Comparison of ENCODE assay signal across 18 cellular contexts in the genomic region with DNA sequence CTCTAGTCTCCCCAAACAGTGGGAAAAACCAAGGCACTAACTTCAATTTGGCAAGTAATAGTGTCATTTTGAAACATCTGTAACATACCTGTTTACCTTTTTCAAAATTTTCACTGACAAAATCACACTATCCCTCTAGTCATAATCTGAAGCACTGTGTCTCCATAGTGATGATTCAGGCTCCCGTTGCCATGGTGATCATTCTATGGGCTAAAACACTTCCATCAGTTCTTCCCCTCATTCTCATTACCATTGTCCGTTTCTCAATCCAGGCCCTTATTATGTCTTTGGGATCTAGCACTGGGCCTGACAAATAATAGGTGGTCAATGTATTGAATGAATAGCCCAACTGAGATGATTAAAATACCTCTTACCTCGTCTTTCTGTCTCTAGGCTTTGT. TPM values are rescaled to one million over a fixed set of nuclear protein-coding genes. Genes with fewer than 3 reads are reported as not detected.
DNase-seq lines count a peak whose midpoint lies in the region; ATAC-seq, FAIRE-seq and TF ChIP-seq lines count a peak whose summit lies in the region.
"Had no signal": no experiment of that assay in that cellular context is flagged by ENCODE, and none has a peak within 500 bp of the region (broad histone marks: within the 10 kb centered on the region; RNA-seq: fewer than 3 reads in every experiment).

No MANE protein-coding gene starts in this region.

- H3K9me3 ChIP-seq in endodermal cell (ENCODE audit: control insufficient read depth, low read length): no peaks in the 10 kb centered on the region
- H3K9me3 ChIP-seq in pancreas: no peaks in the 10 kb centered on the region
- H3K9me3 ChIP-seq: SJCRH30 had no signal

- DNase-seq in NCI-H146 (lab: John Stamatoyannopoulos, UW) (peak; percentile 17), NCI-H146 treated with DMSO at 0.1 percent for 48 hours (lab: John Stamatoyannopoulos, UW; ENCODE audit: unreplicated experiment) (no peak), NCI-H2227 (lab: John Stamatoyannopoulos, UW; ENCODE audit: unreplicated experiment) (peak; percentile 76), endodermal cell (no peak), pancreas (no peak)
- DNase-seq: C1 segment of cervical spinal cord, H9, NCI-H1436 treated with DMSO at 0.1 percent for 48 hours, NCI-H2081 treated with DMSO at 0.1 percent for 48 hours, NCI-H82, PC-9, SJCRH30, SW 1271 had no signal

- 81 to 86% methylated on average over 1 to 3 of the region's 3 CpGs for WGBS in endodermal cell (ENCODE audit: insufficient coverage in 1 of 2, insufficient read length in 1 of 2), 2 experiments
- WGBS in pancreas, 2 donors: 60 to 61% methylated on average over 3 of the region's 3 CpGs

- peak overlapping the region; percentile 66 for H3K27ac ChIP-seq in endodermal cell (ENCODE audit: low read depth, low read length)
- no peak overlapping the region for H3K27ac ChIP-seq in pancreas
- H3K27ac ChIP-seq: HL-60, PC-9, SJCRH30 had no signal

- no peak overlapping the region for H3K9ac ChIP-seq in endodermal cell (ENCODE audit: extremely low read depth, low read length, poor library complexity, severe bottlenecking)

- H3K4me1 ChIP-seq in endodermal cell (ENCODE audit: control insufficient read depth, insufficient read depth, low read length): no peaks in the 10 kb centered on the region
- H3K4me1 ChIP-seq in pancreas: no peaks in the 10 kb centered on the region
- H3K4me1 ChIP-seq: SJCRH30 had no signal

- H3K4me3 ChIP-seq in endodermal cell (ENCODE audit: low read length) (no peak overlapping the region), pancreas (no peak overlapping the region)
- H3K4me3 ChIP-seq: PC-9, SJCRH30 had no signal

- H3K36me3 ChIP-seq in endodermal cell (ENCODE audit: control insufficient read depth, insufficient read depth, low read length) (no peaks in the 10 kb centered on the region), pancreas (no peaks in the 10 kb centered on the region)
- H3K36me3 ChIP-seq: SJCRH30 had no signal

- no peak for FAIRE-seq in pancreas (lab: Jason Lieb, UNC)
- FAIRE-seq: HTR-8/SVneo had no signal

- no peaks in the 10 kb centered on the region for H3K9me3 Mint-ChIP-seq in endodermal cell
- H3K9me3 Mint-ChIP-seq: H9, IgD-negative memory B cell had no signal

- peaks cover 5% of the 10 kb centered on the region for H3K4me1 Mint-ChIP-seq in endodermal cell

- H3K27me3 Mint-ChIP-seq in endodermal cell (ENCODE audit: insufficient read depth): peaks cover 36% of the 10 kb centered on the region

- intact Hi-C loops in pancreas (cut with DNase I): no loop called here

- H3K27me3 ChIP-seq in endodermal cell (ENCODE audit: control insufficient read depth, insufficient read depth, low read length, poor library complexity, severe bottlenecking) (peaks cover 31% of the 10 kb centered on the region), pancreas (no peaks in the 10 kb centered on the region)
- H3K27me3 ChIP-seq: SJCRH30 had no signal

- ATAC-seq in GM19395 (IDR thresholded peaks at IDR 0.05; ENCODE audit: unreplicated experiment): no peak
- ATAC-seq in HG02610 (IDR thresholded peaks at IDR 0.05; ENCODE audit: unreplicated experiment): no peak
- ATAC-seq in pancreas: no peak

- no peaks in the 10 kb centered on the region for H3K36me3 Mint-ChIP-seq in endodermal cell (ENCODE audit: low read depth)

- H3K27ac Mint-ChIP-seq in endodermal cell: no peak overlapping the region
- H3K27ac Mint-ChIP-seq: H9 had no signal

- no peak for TF ChIP-seq CTCF in endodermal cell (conservative IDR thresholded peaks at IDR 0.05)
- TF ChIP-seq CTCF in pancreas (IDR thresholded peaks at IDR 0.05): no peak

- no peak overlapping the region for H3K4me3 Mint-ChIP-seq in endodermal cell
- H3K4me3 Mint-ChIP-seq: H9, IgD-negative memory B cell had no signal

RNA-seq across cellular contexts. Expression of gene TADA1, which starts 12.6 kb away (rescaled TPM):
- total RNA-seq in endodermal cell (10 to 100 TPM; 18.4 to 19.9 TPM), pancreas (1 to 10 TPM; 2.8 to 6.2 (median 4.0) TPM)
- polyA plus RNA-seq in endodermal cell (2013, experiment 1 of 2): 32.6 TPM
- polyA plus RNA-seq in endodermal cell (2013, experiment 2 of 2): 31.5 TPM
- polyA plus RNA-seq in pancreas: 1 to 10 TPM; 3.1 to 8.2 TPM

RNA-seq across cellular contexts. Expression of gene POGK, which starts 49.4 kb away (rescaled TPM):
- total RNA-seq in endodermal cell (10 to 100 TPM; 37.9 to 43.2 TPM), pancreas (10 to 100 TPM; 11.7 to 26.7 (median 15.2) TPM)
- 42.6 TPM for polyA plus RNA-seq in endodermal cell (2013, experiment 1 of 2)
- polyA plus RNA-seq in endodermal cell (2013, experiment 2 of 2): 42.9 TPM
- 10 to 100 TPM in 1 of 2 donors, 1 to 10 TPM in 1; 6.3 to 11.6 TPM for polyA plus RNA-seq in pancreas

Comparison
In these comparisons a context has a peak if more than half of its experiments do, and no peak if none do; other contexts are left out.
1. DNase-seq: peak in NCI-H146 (single experiment) and NCI-H2227 (single experiment); none in NCI-H146 treated with DMSO at 0.1 percent for 48 hours (single experiment), endodermal cell (single experiment) and pancreas (0 of 6).